13 cellular contexts compared by ENCODE assay signal in genomic region chr5:157350939-157351338, GRCh38.
DNase-seq lines count a peak whose midpoint lies in the region; ATAC-seq lines count a peak whose summit lies in the region.
"Had no signal": no experiment of that assay in that cellular context is flagged by ENCODE, and none has a peak within 500 bp of the region (broad histone marks: within the 10 kb centered on the region; RNA-seq: fewer than 3 reads in every experiment).

No MANE protein-coding gene starts in this region.

- peaks cover 57% of the 10 kb centered on the region for H3K36me3 Mint-ChIP-seq in T-cell
- peaks cover 6 to 92% (median 13%) of the 10 kb centered on the region in 3 donors for H3K36me3 Mint-ChIP-seq in naive thymus-derived CD8-positive, alpha-beta T cell

- H3K9me3 Mint-ChIP-seq in T-cell = no peaks in the 10 kb centered on the region
- H3K9me3 Mint-ChIP-seq in naive thymus-derived CD8-positive, alpha-beta T cell = no peaks in the 10 kb centered on the region
- H3K9me3 Mint-ChIP-seq: dendritic cell treated with granulocyte-macrophage colony-stimulating factor and Interleukin-4, amounts not matched to agents 40 ng/mL and 50 ng/mL, for 4 days had no signal

- DNase-seq in T-cell (no peak), SKM-1 treated with dmso at 0.1 percent for 144 hours (lab: John Stamatoyannopoulos, UW; ENCODE audit: unreplicated experiment) (no peak), C1 segment of cervical spinal cord (lab: John Stamatoyannopoulos, UW) (no peak), Ammon's horn (ENCODE audit: low spot score) (no peak)
- no peak for DNase-seq in naive thymus-derived CD8-positive, alpha-beta T cell
- DNase-seq: activated effector memory CD4-positive, alpha-beta T cell treated with anti-CD3 and anti-CD28 coated beads, Interleukin-2, amount 50 U/mL, for 16 hours; DMS79 treated with DMSO at 0.1 percent for 48 hours; gastrocnemius medialis; tibial artery had no signal

- peak overlapping the region; percentile 57 to 85 for H3K27ac Mint-ChIP-seq in T-cell
- peak overlapping the region in 8 of 10 donors; percentile 21 to 77 (median 50) for H3K27ac Mint-ChIP-seq in naive thymus-derived CD8-positive, alpha-beta T cell
- H3K27ac Mint-ChIP-seq: dendritic cell treated with granulocyte-macrophage colony-stimulating factor and Interleukin-4, amounts not matched to agents 40 ng/mL and 50 ng/mL, for 4 days; progenitor cell of endocrine pancreas had no signal

- H3K4me3 Mint-ChIP-seq in T-cell = no peak overlapping the region
- peak overlapping the region in 1 of 10 donors; percentile 26 for H3K4me3 Mint-ChIP-seq in naive thymus-derived CD8-positive, alpha-beta T cell
- H3K4me3 Mint-ChIP-seq: dendritic cell treated with granulocyte-macrophage colony-stimulating factor and Interleukin-4, amounts not matched to agents 40 ng/mL and 50 ng/mL, for 4 days had no signal

- peak; percentile 80 for ATAC-seq in GM18858 (IDR thresholded peaks at IDR 0.05; ENCODE audit: unreplicated experiment)
- ATAC-seq in GM21447 (IDR thresholded peaks at IDR 0.05; ENCODE audit: unreplicated experiment) = peak; percentile 59
- no peak for ATAC-seq in T-cell (replicated peaks in 1 of 4)
- ATAC-seq in naive thymus-derived CD8-positive, alpha-beta T cell = no peak
- ATAC-seq: gastrocnemius medialis had no signal

- no peaks in the 10 kb centered on the region for H3K27me3 Mint-ChIP-seq in T-cell
- no peaks in the 10 kb centered on the region for H3K27me3 Mint-ChIP-seq in naive thymus-derived CD8-positive, alpha-beta T cell
- H3K27me3 Mint-ChIP-seq: dendritic cell treated with granulocyte-macrophage colony-stimulating factor and Interleukin-4, amounts not matched to agents 40 ng/mL and 50 ng/mL, for 4 days; progenitor cell of endocrine pancreas had no signal

- H3K4me1 Mint-ChIP-seq in T-cell = peaks cover 34 to 46% (median 38%) of the 10 kb centered on the region in 3 donors
- peaks cover 18 to 51% (median 36%) of the 10 kb centered on the region in 4 donors for H3K4me1 Mint-ChIP-seq in naive thymus-derived CD8-positive, alpha-beta T cell

- POLR2A ChIA-PET in T-cell (lab: Charles Lee) = interaction anchor here in 1 of 2 donors (0.5 kb wide), 1 partner anchor 1562 kb away, joined by 3 read pairs; no protein-coding TSS in a partner anchor
- POLR2A ChIA-PET in naive thymus-derived CD8-positive, alpha-beta T cell (lab: Charles Lee) = interaction anchor here (1.1 kb wide), 1 partner anchor 8 kb away, joined by 3 read pairs; no protein-coding TSS in a partner anchor

- CTCF ChIA-PET in T-cell (lab: Charles Lee) = interaction anchor here (0.6 to 1.3 kb wide), 2 partner anchors 9 to 194 kb away, joined by 3 to 7 read pairs; no protein-coding TSS in a partner anchor

Comparison
In these comparisons a context has a peak if more than half of its experiments do, and no peak if none do; other contexts are left out.
1. ATAC-seq: peak in GM18858 (single experiment) and GM21447 (single experiment); none in T-cell (0 of 4) and naive thymus-derived CD8-positive, alpha-beta T cell (0 of 2).